ENCODE assay signal across 10 cellular contexts in genomic region chr3:43289401-43289800, GRCh38. TPM values are rescaled to one million over a fixed set of nuclear protein-coding genes. Genes with fewer than 3 reads are reported as not detected.
DNase-seq lines count a peak whose midpoint lies in the region; FAIRE-seq and TF ChIP-seq lines count a peak whose summit lies in the region.
"Had no signal": no experiment of that assay in that cellular context is flagged by ENCODE, and none has a peak within 500 bp of the region (broad histone marks: within the 10 kb centered on the region; RNA-seq: fewer than 3 reads in every experiment).

No MANE protein-coding gene starts in this region.

- peak overlapping the region; percentile 77 for H2AK5ac ChIP-seq in mesenchymal stem cell (ENCODE audit: low read length, severe bottlenecking)

- peaks cover 10% of the 10 kb centered on the region for H3K4me1 ChIP-seq in mesenchymal stem cell (ENCODE audit: control insufficient read depth, insufficient read depth, low read depth, low read length)

- no TSS peak for BruUV-seq in MCF 10A (replicated peaks; lab: Mats Ljungman, UMichigan)

- no peaks in the 10 kb centered on the region for H3K9me3 Mint-ChIP-seq in activated naive CD4-positive, alpha-beta T cell treated with anti-CD3 and anti-CD28 coated beads for 36 hours
- no peaks in the 10 kb centered on the region for H3K9me3 Mint-ChIP-seq in MCF 10A (ENCODE audit: unreplicated experiment)
- H3K9me3 Mint-ChIP-seq in type B pancreatic cell, result no peaks in the 10 kb centered on the region

- intact Hi-C loops in activated naive CD4-positive, alpha-beta T cell treated with anti-CD3 and anti-CD28 coated beads for 36 hours (cut with micrococcal nuclease), result loop anchor here (5.0 to 10.0 kb wide), 2 partner anchors 403 to 705 kb away; partner anchors contain the start of genes ABHD5 and SEC22C
- intact Hi-C loops in MCF 10A (cut with micrococcal nuclease), result loop anchor here (5.0 kb wide), 2 partner anchors 107 to 208 kb away; no protein-coding TSS in a partner anchor

- H3K27me3 ChIP-seq in mesenchymal stem cell (ENCODE audit: control insufficient read depth in 1 of 2, insufficient read depth in 1 of 2, low read length in 2 of 2), result peaks cover 0 to 2% of the 10 kb centered on the region in 2 experiments

- H2BK15ac ChIP-seq in mesenchymal stem cell (ENCODE audit: low read depth, poor library complexity, severe bottlenecking), result no peak overlapping the region

- no peak overlapping the region for H4K91ac ChIP-seq in mesenchymal stem cell (ENCODE audit: low read length)

- no peaks in the 10 kb centered on the region for H3K9me3 ChIP-seq in mesenchymal stem cell (ENCODE audit: control insufficient read depth, low read length)

- H4K8ac ChIP-seq in mesenchymal stem cell (ENCODE audit: low read length), result no peak overlapping the region

- no peak overlapping the region for H3K23ac ChIP-seq in mesenchymal stem cell (ENCODE audit: low read length in 2 of 2)

- no peak overlapping the region for H3K4me2 ChIP-seq in mesenchymal stem cell (ENCODE audit: low read length, poor library complexity, severe bottlenecking)

- H3K79me1 ChIP-seq in mesenchymal stem cell (replicated peaks; ENCODE audit: low read length, poor library complexity, severe bottlenecking), result peaks cover 5% of the 10 kb centered on the region

- peaks cover 0 to 8% of the 10 kb centered on the region in 2 experiments for H3K36me3 ChIP-seq in mesenchymal stem cell (ENCODE audit: control insufficient read depth in 1 of 2, insufficient read depth in 2 of 2, low read depth in 1 of 2, low read length in 2 of 2)

- H2BK5ac ChIP-seq in mesenchymal stem cell (ENCODE audit: low read depth, low read length, poor library complexity, severe bottlenecking), result no peak overlapping the region

- H3K18ac ChIP-seq in mesenchymal stem cell (ENCODE audit: low read depth in 1 of 2, low read length in 2 of 2), result peak overlapping the region in 1 of 2 experiments; percentile 34

- H3K4me1 Mint-ChIP-seq in activated naive CD4-positive, alpha-beta T cell treated with anti-CD3 and anti-CD28 coated beads for 36 hours (ENCODE audit: low read depth), result peaks cover 56% of the 10 kb centered on the region
- H3K4me1 Mint-ChIP-seq in MCF 10A (ENCODE audit: insufficient read depth, unreplicated experiment) (peaks cover 43% of the 10 kb centered on the region), type B pancreatic cell (ENCODE audit: unreplicated experiment) (peaks cover 40% of the 10 kb centered on the region)

- peak overlapping the region in 1 of 2 experiments; percentile 32 for H3K4ac ChIP-seq in mesenchymal stem cell (ENCODE audit: low read depth in 1 of 2, low read length in 2 of 2)

- no peak for TF ChIP-seq CTCF in MCF 10A (IDR thresholded peaks at IDR 0.05; ENCODE audit: unreplicated experiment)
- no peak for TF ChIP-seq CTCF in type B pancreatic cell (conservative IDR thresholded peaks at IDR 0.05)

- POLR2A ChIA-PET in MCF 10A (lab: Yijun Ruan, JAX), result interaction anchor here (1.2 to 3.8 kb wide), 4 partner anchors 8 to 75 kb away, joined by 3 to 10 read pairs (median 6); no protein-coding TSS in a partner anchor

- peak overlapping the region in 1 of 2 experiments; percentile 52 for H2BK12ac ChIP-seq in mesenchymal stem cell (ENCODE audit: low read length in 2 of 2)

- no peak for DNase-seq in activated naive CD4-positive, alpha-beta T cell treated with anti-CD3 and anti-CD28 coated beads for 36 hours
- DNase-seq in activated naive CD4-positive, alpha-beta T cell treated with Interleukin-2 at 50 U/mL for 16 hours, result no peak
- DNase-seq in MCF 10A (ENCODE audit: unreplicated experiment) (no peak), mesenchymal stem cell (no peak), type B pancreatic cell (ENCODE audit: extremely low spot score, unreplicated experiment) (no peak), HTR-8/SVneo (ENCODE audit: insufficient read length, low spot score) (no peak), NCI-H524 (lab: John Stamatoyannopoulos, UW) (no peak), H4 (ENCODE audit: low spot score) (no peak)
- DNase-seq: activated CD4-positive, CD25-positive, alpha-beta regulatory T cell had no signal

- no peak overlapping the region for H3K27ac ChIP-seq in mesenchymal stem cell (ENCODE audit: low read length, poor library complexity, severe bottlenecking)

- CTCF ChIA-PET in activated naive CD4-positive, alpha-beta T cell treated with anti-CD3 and anti-CD28 coated beads for 36 hours (lab: Charles Lee), result interaction anchor here (0.5 to 2.2 kb wide), 5 partner anchors 8 to 213 kb away, joined by 3 to 6 read pairs (median 5); no protein-coding TSS in a partner anchor
- CTCF ChIA-PET in MCF 10A (lab: Yijun Ruan, JAX), result interaction anchor here (0.5 to 0.7 kb wide), 2 partner anchors 73 to 387 kb away, joined by 3 read pairs; no protein-coding TSS in a partner anchor

- peak overlapping the region; percentile 82 for H3K27ac Mint-ChIP-seq in activated naive CD4-positive, alpha-beta T cell treated with anti-CD3 and anti-CD28 coated beads for 36 hours
- H3K27ac Mint-ChIP-seq in MCF 10A (ENCODE audit: low read depth, unreplicated experiment), result peak overlapping the region; percentile 52
- no peak overlapping the region for H3K27ac Mint-ChIP-seq in type B pancreatic cell

- no peak overlapping the region for H2AFZ ChIP-seq in mesenchymal stem cell (ENCODE audit: low read depth, low read length)

- FAIRE-seq in HTR-8/SVneo (lab: Jason Lieb, UNC), result no peak
- FAIRE-seq: colon had no signal

- peak overlapping the region; percentile 83 for H3K9ac ChIP-seq in mesenchymal stem cell (ENCODE audit: low read length)

- peak overlapping the region in 1 of 2 experiments; percentile 83 for H3K4me3 ChIP-seq in mesenchymal stem cell (ENCODE audit: insufficient read depth in 1 of 2, low read depth in 1 of 2, low read length in 2 of 2)

- no peak overlapping the region for H2BK120ac ChIP-seq in mesenchymal stem cell (ENCODE audit: low read depth, low read length)

- no peaks in the 10 kb centered on the region for H3K36me3 Mint-ChIP-seq in activated naive CD4-positive, alpha-beta T cell treated with anti-CD3 and anti-CD28 coated beads for 36 hours (ENCODE audit: low read depth)
- H3K36me3 Mint-ChIP-seq in MCF 10A (ENCODE audit: insufficient read depth, unreplicated experiment) (no peaks in the 10 kb centered on the region), type B pancreatic cell (peaks cover 5% of the 10 kb centered on the region)

- no peak overlapping the region for H3K14ac ChIP-seq in mesenchymal stem cell (ENCODE audit: low read length in 2 of 2)

- H3K4me3 Mint-ChIP-seq in activated naive CD4-positive, alpha-beta T cell treated with anti-CD3 and anti-CD28 coated beads for 36 hours, result peak overlapping the region; percentile 88
- H3K4me3 Mint-ChIP-seq in MCF 10A (ENCODE audit: unreplicated experiment), result peak overlapping the region; percentile 91
- peak overlapping the region; percentile 65 for H3K4me3 Mint-ChIP-seq in type B pancreatic cell

- WGBS in mesenchymal stem cell, result 86% methylated on average over 2 of the region's 2 CpGs

- H3K27me3 Mint-ChIP-seq in activated naive CD4-positive, alpha-beta T cell treated with anti-CD3 and anti-CD28 coated beads for 36 hours (ENCODE audit: low read depth), result no peaks in the 10 kb centered on the region
- no peaks in the 10 kb centered on the region for H3K27me3 Mint-ChIP-seq in MCF 10A (ENCODE audit: insufficient read depth, unreplicated experiment)
- no peaks in the 10 kb centered on the region for H3K27me3 Mint-ChIP-seq in type B pancreatic cell

RNA-seq across cellular contexts. Expression of gene SNRK, which starts 3.1 kb away (rescaled TPM):
- 10 to 100 TPM; 21.1 TPM for total RNA-seq in activated naive CD4-positive, alpha-beta T cell treated with anti-CD3 and anti-CD28 coated beads for 36 hours
- total RNA-seq in MCF 10A (2022), result 16.6 and 18.0 TPM in 2 replicates
- 13.9 TPM for polyA plus RNA-seq in mesenchymal stem cell (2013, experiment 1 of 2)
- polyA plus RNA-seq in mesenchymal stem cell (2013, experiment 2 of 2), result 13.7 TPM
- total RNA-seq in type B pancreatic cell (ENCODE audit: low replicate concordance), result 17.6 and 23.6 TPM in 2 replicates
- total RNA-seq in H4 (2014; rRNA removed; shearing (Covaris generic)), result 9.2 and 11.4 TPM in 2 replicates
